Comparison of ENCODE assay signal across 20 cellular contexts in the genomic region with DNA sequence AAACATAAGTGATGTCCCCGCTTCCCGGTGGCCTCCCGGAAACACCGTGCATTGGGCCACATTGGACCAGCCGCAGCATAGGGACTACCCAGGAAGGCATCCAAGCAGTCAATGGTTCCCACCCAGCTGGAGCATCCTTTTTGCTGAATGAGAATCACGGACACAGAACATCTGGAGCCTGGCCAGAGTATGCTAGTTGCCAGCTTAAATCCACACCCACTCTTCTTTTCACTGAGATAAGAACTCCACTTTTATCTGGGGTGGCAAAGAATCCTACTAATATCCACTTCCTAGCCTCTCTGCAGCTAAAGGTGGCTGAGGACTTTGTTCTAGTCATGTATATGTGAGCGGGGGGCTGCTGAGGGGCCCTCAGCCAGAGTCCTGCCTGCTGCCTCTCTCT.
DNase-seq lines count a peak whose midpoint lies in the region; FAIRE-seq and TF ChIP-seq lines count a peak whose summit lies in the region.
"Had no signal": no experiment of that assay in that cellular context is flagged by ENCODE, and none has a peak within 500 bp of the region (broad histone marks: within the 10 kb centered on the region; RNA-seq: fewer than 3 reads in every experiment).

No MANE protein-coding gene starts in this region.

- H3K4me2 ChIP-seq in neural progenitor cell, result no peak overlapping the region
- H3K4me2 ChIP-seq: KMS-11 had no signal

- peak; percentile 32 for FAIRE-seq in bronchial epithelial cell (lab: Jason Lieb, UNC)
- FAIRE-seq: GM12891, H1 had no signal

- H4K20me1 ChIP-seq in neural progenitor cell (ENCODE audit: low read depth), result no peaks in the 10 kb centered on the region

- H3K27me3 Mint-ChIP-seq in neural progenitor cell (ENCODE audit: insufficient read depth, low read depth), result peaks cover 6% of the 10 kb centered on the region
- H3K27me3 Mint-ChIP-seq: CD4-positive, alpha-beta T cell had no signal

- H3K27ac Mint-ChIP-seq in neural progenitor cell, result peak overlapping the region; percentile 53
- H3K27ac Mint-ChIP-seq: CD4-positive, alpha-beta T cell had no signal

- H3K4me3 Mint-ChIP-seq in neural progenitor cell, result no peak overlapping the region
- H3K4me3 Mint-ChIP-seq: CD4-positive, alpha-beta T cell; IgD-negative memory B cell had no signal

- H3K4me1 Mint-ChIP-seq in neural progenitor cell, result peaks cover 15% of the 10 kb centered on the region

- H3F3A ChIP-seq in neural progenitor cell (ENCODE audit: low read depth), result no peaks in the 10 kb centered on the region

- H3K4me3 ChIP-seq in bronchial epithelial cell (ENCODE audit: low read depth, low read length), result no peak overlapping the region
- H3K4me3 ChIP-seq in neural progenitor cell, result no peak overlapping the region

- no peak overlapping the region for H3K27ac ChIP-seq in neural progenitor cell
- H3K27ac ChIP-seq: 22Rv1, KMS-11 had no signal

- no peak overlapping the region for H3K9ac ChIP-seq in neural progenitor cell
- H3K9ac ChIP-seq: KMS-11 had no signal

- H3K9me3 Mint-ChIP-seq in neural progenitor cell, result no peaks in the 10 kb centered on the region
- H3K9me3 Mint-ChIP-seq: CD4-positive, alpha-beta T cell; IgD-negative memory B cell had no signal

- TF ChIP-seq CTCF in bronchial epithelial cell (IDR thresholded peaks at IDR 0.05; ENCODE audit: insufficient read depth, low read length, severe bottlenecking) (no peak), neural progenitor cell (IDR thresholded peaks at IDR 0.05) (no peak)

- H3K36me3 ChIP-seq in bronchial epithelial cell (ENCODE audit: control insufficient read depth, insufficient read depth, low read length) (no peaks in the 10 kb centered on the region), neural progenitor cell (no peaks in the 10 kb centered on the region)

- H3K36me3 Mint-ChIP-seq in neural progenitor cell, result peaks cover 2% of the 10 kb centered on the region

- DNase-seq in DMS79 (lab: John Stamatoyannopoulos, UW) (peak; percentile 43), DMS79 treated with DMSO at 0.1 percent for 48 hours (lab: John Stamatoyannopoulos, UW) (no peak), COR-L47 (lab: John Stamatoyannopoulos, UW) (peak; percentile 43), bronchial epithelial cell (ENCODE audit: low read depth) (no peak), neural progenitor cell (ENCODE audit: low spot score) (no peak), NCI-H524 (lab: John Stamatoyannopoulos, UW) (no peak), globus pallidus (ENCODE audit: low spot score) (no peak), NCI-H510A (lab: John Stamatoyannopoulos, UW) (no peak)
- DNase-seq: CD4-positive, alpha-beta T cell; GF-D8; HCEC 1CT; MM.1S; NCI-H82; Right ventricle myocardium superior; RPMI8226 had no signal

- H3K79me2 ChIP-seq in neural progenitor cell (ENCODE audit: low read depth), result no peaks in the 10 kb centered on the region

- no peak overlapping the region for H2AFZ ChIP-seq in neural progenitor cell (replicated peaks)

- H3K4me1 ChIP-seq in neural progenitor cell, result no peaks in the 10 kb centered on the region

- H3K9me3 ChIP-seq in neural progenitor cell (ENCODE audit: low read depth), result no peaks in the 10 kb centered on the region

- H3K27me3 ChIP-seq in bronchial epithelial cell (ENCODE audit: control insufficient read depth, insufficient read depth, low read length), result no peaks in the 10 kb centered on the region
- no peaks in the 10 kb centered on the region for H3K27me3 ChIP-seq in neural progenitor cell

Comparison
In these comparisons a context has a peak if more than half of its experiments do, and no peak if none do; other contexts are left out.
1. DNase-seq: peak in DMS79 (single experiment) and COR-L47 (single experiment); none in DMS79 treated with DMSO at 0.1 percent for 48 hours (single experiment), bronchial epithelial cell (single experiment), neural progenitor cell (single experiment), NCI-H524 (0 of 2), globus pallidus (single experiment) and NCI-H510A (single experiment).